ENCODE assay signal across 34 cellular contexts in genomic region chr3:140709751-140710150, GRCh38. TPM values are rescaled to one million over a fixed set of nuclear protein-coding genes. Genes with fewer than 3 reads are reported as not detected.
"Had no signal": no experiment of that assay in that cellular context is flagged by ENCODE, and none has a peak within 500 bp of the region (broad histone marks: within the 10 kb centered on the region; RNA-seq: fewer than 3 reads in every experiment).

No MANE protein-coding gene starts in this region.

- FAIRE-seq: endometrium, islet of Langerhans, keratinocyte had no signal

- H3K4me3 Mint-ChIP-seq: dendritic cell treated with granulocyte-macrophage colony-stimulating factor and Interleukin-4, amounts not matched to agents 40 ng/mL and 50 ng/mL, for 4 days; effector memory CD8-positive, alpha-beta T cell; endodermal cell; memory B cell had no signal

- H3K27me3 ChIP-seq: colonic mucosa, esophagus squamous epithelium, gastrocnemius medialis, heart right ventricle, left lung had no signal

- DNase-seq: colonic mucosa; cortex of kidney; effector CD8-positive, alpha-beta T cell; effector memory CD8-positive, alpha-beta T cell; endodermal cell; erythroblast; esophagus squamous epithelium; foreskin fibroblast; foreskin melanocyte; gastrocnemius medialis; glutamatergic neuron; head of caudate nucleus; heart right ventricle; hippocampal formation; left cardiac atrium; left lung; left ventricle myocardium superior; lower lobe of right lung; mesendoderm; midbrain had no signal

- H3K27ac Mint-ChIP-seq: dendritic cell treated with granulocyte-macrophage colony-stimulating factor and Interleukin-4, amounts not matched to agents 40 ng/mL and 50 ng/mL, for 4 days; effector memory CD8-positive, alpha-beta T cell; endodermal cell; memory B cell had no signal

- H3K4me1 Mint-ChIP-seq: memory B cell had no signal

- H3K9me3 Mint-ChIP-seq: dendritic cell treated with granulocyte-macrophage colony-stimulating factor and Interleukin-4, amounts not matched to agents 40 ng/mL and 50 ng/mL, for 4 days had no signal

- ATAC-seq: effector memory CD8-positive, alpha-beta T cell; esophagus mucosa; gastrocnemius medialis; heart right ventricle; left cardiac atrium; left lung; left ventricle myocardium superior; lower lobe of right lung had no signal

- H3K4me3 ChIP-seq: colonic mucosa, esophagus squamous epithelium, gastrocnemius medialis, heart right ventricle, left lung, lower lobe of right lung had no signal

- H3K4me1 ChIP-seq: colonic mucosa, gastrocnemius medialis, left lung, lower lobe of right lung had no signal

- H3K27ac ChIP-seq: colonic mucosa, epithelial cell of prostate, gastrocnemius medialis, heart right ventricle, left lung, lower lobe of right lung had no signal

- H3K36me3 ChIP-seq: colonic mucosa, esophagus squamous epithelium, gastrocnemius medialis, heart right ventricle, left lung, lower lobe of right lung had no signal

- H3K9me3 ChIP-seq: colonic mucosa, esophagus squamous epithelium, gastrocnemius medialis, heart right ventricle, lower lobe of right lung had no signal

- H3K36me3 Mint-ChIP-seq: memory B cell had no signal

RNA-seq across cellular contexts. Expression of gene TRIM42, which starts 31.9 kb away (rescaled TPM):
- total RNA-seq: colonic mucosa, dermis microvascular lymphatic vessel endothelial cell, endodermal cell, esophagus mucosa, esophagus squamous epithelium, gastrocnemius medialis, glomerular endothelial cell, heart right ventricle, kidney epithelial cell, left cardiac atrium, left lung, left ventricle myocardium superior, lower leg skin, lower lobe of right lung, lung microvascular endothelial cell, mononuclear cell, mucosa of gallbladder had no signal
- polyA plus RNA-seq: heart right ventricle, keratinocyte had no signal
